12 cellular contexts compared by ENCODE assay signal in genomic region chr1:221394011-221394544, GRCh38.
A peak's percentile ranks its signal among the peaks of the same experiment; 100 is the strongest.
DNase-seq lines count a peak whose midpoint lies in the region; ATAC-seq and TF ChIP-seq lines count a peak whose summit lies in the region.
"Had no signal": no experiment of that assay in that cellular context is flagged by ENCODE, and none has a peak within 500 bp of the region (broad histone marks: within the 10 kb centered on the region; RNA-seq: fewer than 3 reads in every experiment).

No MANE protein-coding gene starts in this region.

- no peaks in the 10 kb centered on the region for H3K36me3 ChIP-seq in ACC112 (ENCODE audit: insufficient read depth, low read length)
- no peaks in the 10 kb centered on the region for H3K36me3 ChIP-seq in HEK293 (ENCODE audit: control insufficient read depth in 2 of 2, insufficient read depth in 1 of 2, low read length in 2 of 2)
- no peaks in the 10 kb centered on the region for H3K36me3 ChIP-seq in RWPE2 (ENCODE audit: low read depth)
- no peaks in the 10 kb centered on the region for H3K36me3 ChIP-seq in ovary
- H3K36me3 ChIP-seq in H7 (replicated peaks; ENCODE audit: control insufficient read depth, insufficient read depth, low read length), result no peaks in the 10 kb centered on the region

- TF ChIP-seq POLR2A in ovary (IDR thresholded peaks at IDR 0.05), result no peak

- no peak for TF ChIP-seq EP300 in ovary (IDR thresholded peaks at IDR 0.05)

- H3K4me3 Mint-ChIP-seq in chondrocyte (ENCODE audit: unreplicated experiment), result no peak overlapping the region
- H3K4me3 Mint-ChIP-seq: CD4-positive, CD25-positive, alpha-beta regulatory T cell; dendritic cell treated with granulocyte-macrophage colony-stimulating factor and Interleukin-4, amounts not matched to agents 40 ng/mL and 50 ng/mL, for 4 days had no signal

- 39 to 47% (median 46%) methylated on average over 6 of the region's 6 CpGs for WGBS in ovary, 3 donors

- H3K27ac ChIP-seq in ACC112 (ENCODE audit: low read depth, low read length) (peak overlapping the region; percentile 83), HEK293 (ENCODE audit: extremely low read depth, low read depth, low read length) (no peak overlapping the region), RWPE2 (ENCODE audit: poor library complexity, severe bottlenecking) (peak overlapping the region; percentile 19), ovary (no peak overlapping the region)

- no peaks in the 10 kb centered on the region for H3K4me1 Mint-ChIP-seq in chondrocyte (ENCODE audit: low read depth)
- H3K4me1 Mint-ChIP-seq: CD4-positive, CD25-positive, alpha-beta regulatory T cell had no signal

- no peaks in the 10 kb centered on the region for H3K9me3 ChIP-seq in HEK293 (ENCODE audit: control insufficient read depth, insufficient read depth, low read depth, low read length)
- no peaks in the 10 kb centered on the region for H3K9me3 ChIP-seq in RWPE2 (ENCODE audit: severe bottlenecking)
- H3K9me3 ChIP-seq in ovary, result no peaks in the 10 kb centered on the region

- DNase-seq in RWPE2 (ENCODE audit: low spot score), result no peak
- peak; percentile 31 for DNase-seq in fibroblast of the aortic adventitia (ENCODE audit: low read depth)
- DNase-seq in chondrocyte (ENCODE audit: low spot score), result no peak
- DNase-seq in ovary, result no peak
- DNase-seq in pons (ENCODE audit: low spot score), result no peak
- no peak for DNase-seq in H7
- DNase-seq: CD4-positive, CD25-positive, alpha-beta regulatory T cell; MV-4-11; retina had no signal

- TF ChIP-seq CTCF in HEK293 (tag by site-specific recombination; IDR thresholded peaks at IDR 0.05) (no peak), RWPE2 (IDR thresholded peaks at IDR 0.05; ENCODE audit: poor library complexity, severe bottlenecking) (no peak), fibroblast of the aortic adventitia (IDR thresholded peaks at IDR 0.05; ENCODE audit: insufficient read depth, low read length) (no peak), chondrocyte (IDR thresholded peaks at IDR 0.05) (no peak), ovary (IDR thresholded peaks at IDR 0.05) (no peak)

- H3K27me3 Mint-ChIP-seq in chondrocyte (ENCODE audit: low read depth), result peaks cover 2% of the 10 kb centered on the region
- H3K27me3 Mint-ChIP-seq: dendritic cell treated with granulocyte-macrophage colony-stimulating factor and Interleukin-4, amounts not matched to agents 40 ng/mL and 50 ng/mL, for 4 days had no signal

- no peaks in the 10 kb centered on the region for H3K79me2 ChIP-seq in ACC112 (ENCODE audit: control insufficient read depth, insufficient read depth, low read length, unreplicated experiment)

- CTCF ChIA-PET in HEK293 (lab: Yijun Ruan, JAX), result no interaction called here

- H3K27ac Mint-ChIP-seq in chondrocyte (ENCODE audit: unreplicated experiment), result no peak overlapping the region
- H3K27ac Mint-ChIP-seq: CD4-positive, CD25-positive, alpha-beta regulatory T cell; dendritic cell treated with granulocyte-macrophage colony-stimulating factor and Interleukin-4, amounts not matched to agents 40 ng/mL and 50 ng/mL, for 4 days had no signal

- intact Hi-C loops in ovary (cut with DNase I), result no loop called here

- ATAC-seq in RWPE2 (ENCODE audit: low read depth), result 0 out of 3 replicates have a peak, but pooled peaks have one; percentile 25

- no peaks in the 10 kb centered on the region for H3K36me3 Mint-ChIP-seq in chondrocyte (ENCODE audit: low read depth)
- H3K36me3 Mint-ChIP-seq: CD4-positive, CD25-positive, alpha-beta regulatory T cell had no signal

- peaks cover 19% of the 10 kb centered on the region for H3K9me3 Mint-ChIP-seq in chondrocyte (ENCODE audit: low read depth)

- H3K27me3 ChIP-seq in ACC112 (ENCODE audit: insufficient read depth, low read length), result no peaks in the 10 kb centered on the region
- H3K27me3 ChIP-seq in RWPE2 (ENCODE audit: insufficient read depth, poor library complexity, severe bottlenecking), result no peaks in the 10 kb centered on the region
- no peaks in the 10 kb centered on the region for H3K27me3 ChIP-seq in ovary
- no peaks in the 10 kb centered on the region for H3K27me3 ChIP-seq in H7 (ENCODE audit: control insufficient read depth, insufficient read depth, low read length)

- H3K4me3 ChIP-seq in ACC112 (ENCODE audit: low read depth, low read length) (peak overlapping the region; percentile 24; the same call in 1 of the 2 replicates), HEK293 (ENCODE audit: low read depth, low read length) (no peak overlapping the region), RWPE2 (ENCODE audit: severe bottlenecking) (no peak overlapping the region), fibroblast of the aortic adventitia (ENCODE audit: low read depth, low read length) (no peak overlapping the region), ovary (no peak overlapping the region), H7 (ENCODE audit: insufficient read depth, low read depth, low read length) (no peak overlapping the region)

- peaks cover 32% of the 10 kb centered on the region for H3K4me1 ChIP-seq in ACC112 (ENCODE audit: control insufficient read depth, insufficient read depth, low read length, unreplicated experiment)
- peaks cover 7% of the 10 kb centered on the region; the same call in 1 of the 2 replicates for H3K4me1 ChIP-seq in HEK293 (ENCODE audit: control insufficient read depth, insufficient read depth, low read length)
- H3K4me1 ChIP-seq in RWPE2 (ENCODE audit: insufficient read depth, poor library complexity, severe bottlenecking), result peaks cover 2% of the 10 kb centered on the region
- H3K4me1 ChIP-seq in ovary (ENCODE audit: insufficient read depth), result no peaks in the 10 kb centered on the region

- H2AFZ ChIP-seq in ACC112 (ENCODE audit: low read length, unreplicated experiment), result peak overlapping the region; percentile 22

- POLR2A ChIA-PET in HEK293 (lab: Yijun Ruan, JAX), result no interaction called here

TF ChIP-seq in HEK293, 187 proteins besides CTCF, POLR2A, EP300 and RAD21 (continues in another document):
- TF ChIP-seq WT1 (tag by site-specific recombination; IDR thresholded peaks at IDR 0.05), result peak; percentile 100
- 0 out of 2 replicates have a peak, but pooled peaks have one; percentile 38 for TF ChIP-seq ZNF214 (tag by site-specific recombination; IDR thresholded peaks at IDR 0.05; ENCODE audit: borderline replicate concordance)
- no peak for TF ChIP-seq REPIN1 (tag by site-specific recombination; IDR thresholded peaks at IDR 0.05; ENCODE audit: low read depth)
- peak; percentile 51; the same call in 1 of the 2 replicates for TF ChIP-seq ZBTB8A (tag by site-specific recombination; IDR thresholded peaks at IDR 0.05)
- TF ChIP-seq ZNF148 (tag by site-specific recombination; IDR thresholded peaks at IDR 0.05; ENCODE audit: borderline replicate concordance), result no peak
- no peak for TF ChIP-seq ZNF398 (tag by site-specific recombination; IDR thresholded peaks at IDR 0.05)
- TF ChIP-seq GLIS2 (tag by site-specific recombination; IDR thresholded peaks at IDR 0.05), result peak; percentile 34; the same call in 1 of the 2 replicates
- TF ChIP-seq ZNF549 (tag by site-specific recombination; IDR thresholded peaks at IDR 0.05), result no peak
- 0 out of 2 replicates have a peak, but pooled peaks have one; percentile 21 for TF ChIP-seq ZNF558 (tag by site-specific recombination; IDR thresholded peaks at IDR 0.05)
- no peak for TF ChIP-seq ZNF645 (tag by site-specific recombination; IDR thresholded peaks at IDR 0.05)
- peak; percentile 30; the same call in 1 of the 2 replicates for TF ChIP-seq ZNF10 (tag by site-specific recombination; IDR thresholded peaks at IDR 0.05)
- TF ChIP-seq ZNF24 (tag by site-specific recombination; IDR thresholded peaks at IDR 0.05), result 0 out of 2 replicates have a peak, but pooled peaks have one; percentile 41
- peak; percentile 78 for TF ChIP-seq ZNF394 (tag by site-specific recombination; IDR thresholded peaks at IDR 0.05; ENCODE audit: borderline replicate concordance)

Comparison
In these comparisons a context has a peak if more than half of its experiments do, and no peak if none do; other contexts are left out.
1. H3K27ac ChIP-seq: peak in ACC112 (single experiment) and RWPE2 (single experiment); none in HEK293 (single experiment) and ovary (0 of 2).